ENCODE assay signal across 1 cellular context in the genomic region with DNA sequence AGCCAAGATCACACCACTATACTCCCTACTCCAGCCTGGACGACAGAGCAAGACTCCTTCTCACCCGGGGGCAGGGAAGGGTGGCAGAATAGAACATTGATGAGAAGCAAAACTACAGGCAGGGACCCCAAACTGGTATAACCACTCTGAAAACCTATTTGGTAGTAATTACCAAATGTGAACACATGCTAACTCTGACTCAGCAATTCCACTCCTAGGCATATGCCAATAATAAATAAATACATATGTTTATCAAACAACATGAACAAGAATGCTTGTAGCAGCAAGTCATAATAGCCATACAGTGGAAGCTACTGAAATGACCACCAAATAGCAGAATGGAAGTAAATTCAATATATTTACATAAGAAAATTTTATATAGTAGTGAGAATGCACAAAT.
TF ChIP-seq lines count a peak whose summit lies in the region.

No MANE protein-coding gene starts in this region.

TF ChIP-seq in IMR-90, 13 proteins besides CTCF, POLR2A, EP300 and RAD21:
- TF ChIP-seq NFE2L2 (IDR thresholded peaks at IDR 0.05; ENCODE audit: low read depth, low read length) (no peak), MAFK (IDR thresholded peaks at IDR 0.05; ENCODE audit: low read depth, low read length) (peak; percentile 51)
